Comparison of ENCODE assay signal across 17 cellular contexts in genomic region chr1:219443763-219444162, GRCh38.
"Had no signal": no experiment of that assay in that cellular context is flagged by ENCODE, and none has a peak within 500 bp of the region (broad histone marks: within the 10 kb centered on the region; RNA-seq: fewer than 3 reads in every experiment).

No MANE protein-coding gene starts in this region.

- H3K4me3 ChIP-seq: colonic mucosa, gastrocnemius medialis, tibial nerve, vagina had no signal

- H3K27ac ChIP-seq: colonic mucosa, gastrocnemius medialis, tibial nerve, vagina, WERI-Rb-1 had no signal

- H3K4me1 ChIP-seq: colonic mucosa, gastrocnemius medialis, tibial nerve, vagina had no signal

- H3K36me3 ChIP-seq: colonic mucosa, gastrocnemius medialis, tibial nerve, vagina, WERI-Rb-1 had no signal

- H3K27me3 ChIP-seq: colonic mucosa, gastrocnemius medialis, tibial nerve, vagina had no signal

- ATAC-seq: gastrocnemius medialis had no signal

- H3K9me3 ChIP-seq: colonic mucosa, gastrocnemius medialis, tibial nerve, vagina had no signal

- DNase-seq: activated CD4-positive, alpha-beta T cell treated with anti-CD3 and anti-CD28 coated beads, Interleukin-2, amount 50 U/mL, for 4 hours; activated naive CD4-positive, alpha-beta T cell treated with Interleukin-2 at 50 U/mL for 16 hours; activated naive CD8-positive, alpha-beta T cell treated with anti-CD3 and anti-CD28 coated beads, Interleukin-2, amount 10 ng/mL, durations not matched to agents 7 days and 5 days; anterior cingulate cortex; colonic mucosa; erythroblast; gastrocnemius medialis; head of caudate nucleus; nephron progenitor cell; nucleus accumbens; stimulated activated CD4-positive, alpha-beta T cell treated with anti-CD3 and anti-CD28 coated beads, Interleukin-12 subunit alpha, Interleukin-12 subunit beta, amount 100 ng/mL, for 4 hours; stimulated activated CD4-positive, alpha-beta T cell treated with anti-CD3 and anti-CD28 coated beads, Interleukin-1b, Interleukin-23, amount 100 ng/mL, for 48 hours; stimulated activated naive CD4-positive, alpha-beta T cell treated with Interleukin-2 at 50 U/mL for 16 hours; T-helper 1 cell; WERI-Rb-1 had no signal
